19 cellular contexts compared by ENCODE assay signal in genomic region chr6:157282279-157282678, GRCh38.
"Had no signal": no experiment of that assay in that cellular context is flagged by ENCODE, and none has a peak within 500 bp of the region (broad histone marks: within the 10 kb centered on the region; RNA-seq: fewer than 3 reads in every experiment).

No MANE protein-coding gene starts in this region.

- H3K79me2 ChIP-seq: parathyroid adenoma had no signal

- H3K36me3 ChIP-seq: adrenal gland, neutrophil, tibial artery had no signal

- H3K27me3 Mint-ChIP-seq: activated naive CD8-positive, alpha-beta T cell; stimulated activated naive CD8-positive, alpha-beta T cell treated with anti-CD3 and anti-CD28 coated beads, Interleukin-15, amount 100 ng/mL, for 72 hours had no signal

- H2AFZ ChIP-seq: parathyroid adenoma had no signal

- H3K9me3 ChIP-seq: adrenal gland, neutrophil, tibial artery had no signal

- DNase-seq: activated CD4-positive, alpha-beta T cell treated with anti-CD3 and anti-CD28 coated beads for 4 hours; activated gamma-delta T cell treated with Interleukin-2 at 50 U/mL for 16 hours; central memory CD4-positive, alpha-beta T cell; effector memory CD4-positive, alpha-beta T cell; glutamatergic neuron; hippocampal formation; left ventricle myocardium superior; mammary epithelial cell; midbrain; natural killer cell; stimulated activated CD4-positive, alpha-beta T cell treated with anti-CD3 and anti-CD28 coated beads, Interleukin-12 subunit alpha, Interleukin-12 subunit beta, amount 100 ng/mL, for 4 hours; stimulated activated CD4-positive, alpha-beta T cell treated with anti-CD3 and anti-CD28 coated beads, Interleukin-4, amount 100 ng/mL, for 4 hours; stimulated activated naive CD8-positive, alpha-beta T cell treated with anti-CD3 and anti-CD28 coated beads, Interleukin-15, amount 100 ng/mL, for 72 hours; tibial artery had no signal

- H3K9me3 Mint-ChIP-seq: natural killer cell; stimulated activated naive CD8-positive, alpha-beta T cell treated with anti-CD3 and anti-CD28 coated beads, Interleukin-15, amount 100 ng/mL, for 72 hours; T-helper 2 cell treated with Interferon-gamma antibody and Interleukin-4, amounts not matched to agents 5 μg/mL and 100 μg/mL, for 36 hours had no signal

- H3K27me3 ChIP-seq: adrenal gland, neutrophil, tibial artery had no signal

- H3K4me3 Mint-ChIP-seq: activated naive CD8-positive, alpha-beta T cell; natural killer cell; stimulated activated naive CD8-positive, alpha-beta T cell treated with anti-CD3 and anti-CD28 coated beads, Interleukin-15, amount 100 ng/mL, for 72 hours; T-helper 2 cell treated with Interferon-gamma antibody and Interleukin-4, amounts not matched to agents 5 μg/mL and 100 μg/mL, for 36 hours had no signal

- H3K9ac ChIP-seq: parathyroid adenoma had no signal

- H3K4me1 ChIP-seq: adrenal gland, parathyroid adenoma, tibial artery had no signal

- H3K27ac ChIP-seq: adrenal gland, neutrophil, parathyroid adenoma, tibial artery had no signal

- H3K4me1 Mint-ChIP-seq: natural killer cell; stimulated activated naive CD8-positive, alpha-beta T cell treated with anti-CD3 and anti-CD28 coated beads, Interleukin-15, amount 100 ng/mL, for 72 hours had no signal

- H3K36me3 Mint-ChIP-seq: activated naive CD8-positive, alpha-beta T cell; natural killer cell had no signal

- H3K4me3 ChIP-seq: adrenal gland, tibial artery had no signal

- H3K27ac Mint-ChIP-seq: activated naive CD8-positive, alpha-beta T cell; natural killer cell; T-helper 2 cell treated with Interferon-gamma antibody and Interleukin-4, amounts not matched to agents 5 μg/mL and 100 μg/mL, for 36 hours had no signal
